10 cellular contexts compared by ENCODE assay signal in genomic region chr11:68338041-68338800, GRCh38. TPM values are rescaled to one million over a fixed set of nuclear protein-coding genes. Genes with fewer than 3 reads are reported as not detected.
DNase-seq lines count a peak whose midpoint lies in the region; ATAC-seq, FAIRE-seq and TF ChIP-seq lines count a peak whose summit lies in the region.
"Had no signal": no experiment of that assay in that cellular context is flagged by ENCODE, and none has a peak within 500 bp of the region (broad histone marks: within the 10 kb centered on the region; RNA-seq: fewer than 3 reads in every experiment).

No MANE protein-coding gene starts in this region.

- CTCF ChIA-PET in SK-N-SH (lab: Yijun Ruan, JAX) = no interaction called here

- no peaks in the 10 kb centered on the region for H3K27me3 Mint-ChIP-seq in astrocyte (ENCODE audit: low read depth, unreplicated experiment)

- no peaks in the 10 kb centered on the region for H3K9me2 ChIP-seq in SK-N-SH

- H2AFZ ChIP-seq in SK-N-SH (ENCODE audit: low read depth) = no peak overlapping the region
- no peak overlapping the region for H2AFZ ChIP-seq in astrocyte (ENCODE audit: low read depth, low read length)

- peaks cover 3% of the 10 kb centered on the region for H3K36me3 Mint-ChIP-seq in astrocyte (ENCODE audit: low read depth, unreplicated experiment)

- TF ChIP-seq EP300 in SK-N-SH (IDR thresholded peaks at IDR 0.05; ENCODE audit: borderline replicate concordance in 1 of 2, low read depth in 1 of 2, low read length in 1 of 2) (no peak), stomach (IDR thresholded peaks at IDR 0.05) (no peak)

- H4K20me1 ChIP-seq in SK-N-SH (ENCODE audit: insufficient read depth) (0 out of 2 replicates have a peak, but pooled peaks cover 6% of the 10 kb centered on the region), astrocyte (ENCODE audit: insufficient read depth, low read length) (peaks cover 66% of the 10 kb centered on the region)

- no peak for TF ChIP-seq POLR2A in stomach (IDR thresholded peaks at IDR 0.05)

- 86% methylated on average over 11 of the region's 11 CpGs for WGBS in SK-N-SH (ENCODE audit: low lambda C conversion rate)
- 39% methylated on average over 11 of the region's 11 CpGs for WGBS in right cardiac atrium
- 55 to 59% (median 58%) methylated on average over 9 to 11 of the region's 11 CpGs for whole genome bisulfite sequencing in stomach, 5 donors

- H3K9ac ChIP-seq in SK-N-SH (no peak overlapping the region), astrocyte (ENCODE audit: low read length) (no peak overlapping the region)

- DNase-seq in SK-N-SH (no peak), astrocyte (ENCODE audit: low read depth) (peak; percentile 67), right cardiac atrium (peak; percentile 75 to 85 (median 79)), stomach (no peak), NCI-H1105 (lab: John Stamatoyannopoulos, UW) (no peak)
- no peak for DNase-seq in activated CD4-positive, alpha-beta T cell treated with anti-CD3 and anti-CD28 coated beads, Interleukin-2, amount 50 U/mL, for 4 hours
- DNase-seq: 8988T had no signal

- H3K36me3 ChIP-seq in SK-N-SH (replicated peaks in 1 of 2; ENCODE audit: control insufficient read depth in 1 of 2, insufficient read depth in 2 of 2, low read length in 1 of 2) (no peaks in the 10 kb centered on the region), astrocyte (ENCODE audit: insufficient read depth, low read length) (no peaks in the 10 kb centered on the region), stomach (no peaks in the 10 kb centered on the region)

- H3K4me3 ChIP-seq in SK-N-SH (ENCODE audit: low read depth in 2 of 2, low read length in 1 of 2) = no peak overlapping the region
- H3K4me3 ChIP-seq in astrocyte (ENCODE audit: insufficient read depth, low read depth, low read length) = no peak overlapping the region
- no peak overlapping the region for H3K4me3 ChIP-seq in right cardiac atrium (ENCODE audit: low read length)
- no peak overlapping the region for H3K4me3 ChIP-seq in stomach

- H3F3A ChIP-seq in SK-N-SH (replicated peaks; ENCODE audit: insufficient read depth) = peaks cover 6% of the 10 kb centered on the region

- no peak for TF ChIP-seq RAD21 in SK-N-SH (IDR thresholded peaks at IDR 0.05; ENCODE audit: low read length)

- no peak for FAIRE-seq in astrocyte (lab: Jason Lieb, UNC)
- FAIRE-seq: endothelial cell of umbilical vein had no signal

- ATAC-seq in SK-N-SH treated with all-trans-retinoic acid at 6 μM for 48 hours (peak; percentile 52), right cardiac atrium (peak; percentile 74 to 75), HG02798 (IDR thresholded peaks at IDR 0.05; ENCODE audit: poor library complexity, unreplicated experiment) (no peak)

- H3K27ac Mint-ChIP-seq in astrocyte (ENCODE audit: unreplicated experiment) = no peak overlapping the region

- H3K9me3 ChIP-seq in SK-N-SH = no peaks in the 10 kb centered on the region
- no peaks in the 10 kb centered on the region for H3K9me3 ChIP-seq in astrocyte (ENCODE audit: insufficient read depth, low read depth, low read length)
- no peaks in the 10 kb centered on the region for H3K9me3 ChIP-seq in right cardiac atrium (ENCODE audit: control insufficient read depth, low read length)
- no peaks in the 10 kb centered on the region for H3K9me3 ChIP-seq in stomach

- H3K4me2 ChIP-seq in SK-N-SH = no peak overlapping the region
- H3K4me2 ChIP-seq in astrocyte (ENCODE audit: low read length) = peak overlapping the region; percentile 15

- peak overlapping the region in 1 of 2 experiments; percentile 21; a peak in 1 of 4 replicates for H3K27ac ChIP-seq in SK-N-SH (ENCODE audit: low read depth in 2 of 2, low read length in 1 of 2)
- H3K27ac ChIP-seq in astrocyte (ENCODE audit: low read depth, low read length) = no peak overlapping the region
- H3K27ac ChIP-seq in right cardiac atrium (ENCODE audit: low read length) = peak overlapping the region; percentile 83
- peak overlapping the region; percentile 4 to 68 (median 13) for H3K27ac ChIP-seq in stomach

- intact Hi-C loops in right cardiac atrium (cut with DNase I) = no loop called here
- intact Hi-C loops in stomach (cut with DNase I; ENCODE audit: low total_unique reads) = no loop called here

- POLR2A ChIA-PET in SK-N-SH (lab: Yijun Ruan, JAX) = interaction anchor here (0.6 kb wide), 1 partner anchor 35 kb away, joined by 3 read pairs; no protein-coding TSS in a partner anchor

- H3K4me1 ChIP-seq in SK-N-SH (ENCODE audit: control insufficient read depth in 1 of 2, insufficient read depth in 2 of 2, low read depth in 1 of 2, low read length in 1 of 2) = peaks cover 26 to 35% of the 10 kb centered on the region in 2 experiments; a peak in 2 of 4 replicates
- H3K4me1 ChIP-seq in astrocyte (ENCODE audit: insufficient read depth, low read length) = peaks cover 34% of the 10 kb centered on the region
- H3K4me1 ChIP-seq in right cardiac atrium (ENCODE audit: control insufficient read depth, insufficient read depth, low read length) = peaks cover 13% of the 10 kb centered on the region
- peaks cover 25 to 87% (median 69%) of the 10 kb centered on the region in 4 donors for H3K4me1 ChIP-seq in stomach

- peaks cover 26% of the 10 kb centered on the region for H3K4me1 Mint-ChIP-seq in astrocyte (ENCODE audit: low read depth, unreplicated experiment)

- H3K27me3 ChIP-seq in SK-N-SH (ENCODE audit: insufficient read depth) (no peaks in the 10 kb centered on the region), astrocyte (ENCODE audit: insufficient read depth, low read length) (no peaks in the 10 kb centered on the region), right cardiac atrium (ENCODE audit: control insufficient read depth, insufficient read depth) (no peaks in the 10 kb centered on the region), stomach (no peaks in the 10 kb centered on the region)

- no peak overlapping the region for H3K4me3 Mint-ChIP-seq in astrocyte (ENCODE audit: unreplicated experiment)

- no peak for TF ChIP-seq CTCF in SK-N-SH (IDR thresholded peaks at IDR 0.05)
- TF ChIP-seq CTCF in astrocyte (IDR thresholded peaks at IDR 0.05; ENCODE audit: insufficient read depth, low read depth, low read length) = no peak
- no peak for TF ChIP-seq CTCF in stomach (IDR thresholded peaks at IDR 0.05)

- H3K9me3 Mint-ChIP-seq in astrocyte (ENCODE audit: unreplicated experiment) = no peaks in the 10 kb centered on the region

- H3K79me2 ChIP-seq in SK-N-SH (ENCODE audit: insufficient read depth) = peaks cover 49% of the 10 kb centered on the region; the same call in 1 of the 2 replicates
- peaks cover 44% of the 10 kb centered on the region for H3K79me2 ChIP-seq in astrocyte (ENCODE audit: insufficient read depth, low read length)

TF ChIP-seq in SK-N-SH treated with all-trans-retinoic acid at 6 μM for 48 hours, 23 proteins besides CTCF, POLR2A, EP300 and RAD21 (continues in another document):
- TF ChIP-seq ESRRG (CRISPR knock-in tag; IDR thresholded peaks at IDR 0.05) = no peak
- TF ChIP-seq PATZ1 (CRISPR knock-in tag; IDR thresholded peaks at IDR 0.05; ENCODE audit: borderline replicate concordance) = no peak

TF ChIP-seq in SK-N-SH, 30 proteins besides CTCF, POLR2A, EP300 and RAD21:
- TF ChIP-seq YY1 (IDR thresholded peaks at IDR 0.05; ENCODE audit: low read depth) (no peak), JUND (IDR thresholded peaks at IDR 0.05) (no peak), REST (IDR thresholded peaks at IDR 0.05; ENCODE audit: low read depth, low read length) (no peak), MEF2A (IDR thresholded peaks at IDR 0.05; ENCODE audit: borderline replicate concordance, low read depth) (no peak), TCF12 (IDR thresholded peaks at IDR 0.05) (no peak), TAF1 (IDR thresholded peaks at IDR 0.05; ENCODE audit: borderline replicate concordance, low read depth, low read length) (no peak), RFX5 (IDR thresholded peaks at IDR 0.05; ENCODE audit: low read length) (no peak)

RNA-seq across cellular contexts. Expression of gene LRP5, which starts 25.8 kb away (rescaled TPM):
- polyA plus RNA-seq in SK-N-SH (2012; rRNA removed) = 10.2 and 15.0 TPM in 2 replicates
- polyA plus RNA-seq in SK-N-SH (2012; cell fraction: cytosol; rRNA removed) = 6.1 and 10.0 TPM in 2 replicates
- polyA plus RNA-seq in SK-N-SH (2012; cell fraction: nucleus; rRNA removed) = 18.6 and 21.7 TPM in 2 replicates
- total RNA-seq in astrocyte = 19.6 and 20.2 TPM in 2 replicates
- 10 to 100 TPM; 61.6 to 88.8 (median 75.4) TPM for total RNA-seq in right cardiac atrium
- 57.1 TPM for polyA plus RNA-seq in right cardiac atrium
- total RNA-seq in stomach = 100 to 1,000 TPM in 2 of 5 donors, 10 to 100 TPM in 3; 36.5 to 152 (median 64.7) TPM
- 10 to 100 TPM; 11.8 to 42.4 (median 26.6) TPM for polyA plus RNA-seq in stomach

Comparison
In these comparisons a context has a peak if more than half of its experiments do, and no peak if none do; other contexts are left out.
1. DNase-seq: peak in astrocyte (single experiment) and right cardiac atrium (3 of 3); none in SK-N-SH (single experiment), stomach (single experiment), NCI-H1105 (single experiment) and activated CD4-positive, alpha-beta T cell treated with anti-CD3 and anti-CD28 coated beads, Interleukin-2, amount 50 U/mL, for 4 hours (0 of 2).